1 cellular context compared by ENCODE assay signal in the genomic region with DNA sequence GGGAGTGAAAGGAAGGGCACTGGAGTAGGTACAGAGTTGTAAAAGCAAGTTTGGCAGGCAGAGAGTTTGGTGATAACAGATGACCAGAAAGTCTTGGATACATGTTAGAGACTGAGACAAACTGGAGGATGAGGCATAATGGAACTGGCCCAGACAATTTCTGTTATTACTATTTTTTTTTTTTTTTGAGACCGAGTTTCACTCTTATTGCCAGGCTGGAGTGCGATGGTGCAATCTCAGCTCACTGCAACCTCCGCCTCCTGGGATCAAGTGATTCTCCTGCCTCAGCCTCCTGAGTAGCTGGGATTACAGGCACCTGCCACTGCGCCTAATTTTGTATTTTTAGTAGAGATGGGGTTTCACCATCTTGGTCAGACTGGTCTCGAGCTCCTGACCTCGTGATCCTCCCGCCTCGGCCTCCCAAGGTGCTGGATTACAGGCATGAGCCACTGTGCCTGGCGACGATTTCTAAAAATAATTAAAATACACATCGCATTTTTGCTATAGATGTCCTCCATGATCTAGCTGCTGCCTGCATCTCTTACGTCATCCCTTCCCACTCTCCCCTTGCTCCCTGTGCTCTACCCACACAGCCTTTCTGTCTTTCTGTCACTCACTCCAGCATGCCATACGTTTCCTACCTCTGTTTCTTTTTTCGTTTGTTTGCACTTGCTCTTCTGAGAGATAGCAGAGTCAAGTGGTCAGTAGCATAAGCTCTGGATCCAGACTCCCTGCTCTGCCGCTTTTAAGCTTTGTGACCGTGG.
TF ChIP-seq lines count a peak whose summit lies in the region.

No MANE protein-coding gene starts in this region.

TF ChIP-seq in HepG2, 621 proteins besides CTCF, POLR2A, EP300 and RAD21:
- TF ChIP-seq CEBPB (IDR thresholded peaks at IDR 0.05; ENCODE audit: borderline replicate concordance, low read depth, low read length) (peak; percentile 17; the same call in 1 of the 2 replicates), ZSCAN30 (CRISPR knock-in tag; IDR thresholded peaks at IDR 0.05) (no peak)
TF ChIP-seq in HepG2: peak in this region for 1.
